8 cellular contexts compared by ENCODE assay signal in genomic region chr4:99946346-99947189, GRCh38. TPM values are rescaled to one million over a fixed set of nuclear protein-coding genes. Genes with fewer than 3 reads are reported as not detected.
DNase-seq lines count a peak whose midpoint lies in the region; ATAC-seq and TF ChIP-seq lines count a peak whose summit lies in the region.

TSS of gene DNAJB14 (minus strand) at chr4:99946618. CDS start at chr4:99946571, 47 bp downstream.

- H3K9me3 ChIP-seq in SJCRH30 (replicated peaks): no peaks in the 10 kb centered on the region
- H3K9me3 ChIP-seq in neuronal stem cell (replicated peaks in 1 of 2; ENCODE audit: control insufficient read depth in 2 of 2, insufficient read depth in 1 of 2, low read depth in 1 of 2, low read length in 2 of 2): peaks cover 0 to 14% of the 10 kb centered on the region in 2 donors

- peak within 1 kb of the TSS; percentile 92 for H3K9ac ChIP-seq in neuronal stem cell (ENCODE audit: low read depth, low read length, poor library complexity)

- ATAC-seq in GM21515 (IDR thresholded peaks at IDR 0.05; ENCODE audit: unreplicated experiment): peak; percentile 46

- no peaks in the 10 kb centered on the region for H3K27me3 Mint-ChIP-seq in IgD-negative memory B cell

- no peak within 1 kb of the TSS for H2BK12ac ChIP-seq in neuronal stem cell (ENCODE audit: low read length)

- H3K4me3 ChIP-seq in SJCRH30 (peak within 1 kb of the TSS; percentile 71), neuronal stem cell (ENCODE audit: low read length in 2 of 2) (peak within 1 kb of the TSS; percentile 73 to 83)

- H3K4me2 ChIP-seq in neuronal stem cell (ENCODE audit: insufficient read depth, low read length, poor library complexity, severe bottlenecking): peak within 1 kb of the TSS; percentile 60

- peak within 1 kb of the TSS; percentile 61 for H3K27ac ChIP-seq in SJCRH30
- peak within 1 kb of the TSS; percentile 93 for H3K27ac ChIP-seq in neuronal stem cell (replicated peaks; ENCODE audit: low read length)

- H3K4me1 ChIP-seq in SJCRH30: peaks cover 10% of the 10 kb centered on the region
- H3K4me1 ChIP-seq in neuronal stem cell (ENCODE audit: control insufficient read depth in 2 of 2, insufficient read depth in 1 of 2, low read depth in 1 of 2, low read length in 2 of 2): peaks cover 2 to 19% of the 10 kb centered on the region in 2 donors

- H3K9me3 Mint-ChIP-seq in IgD-negative memory B cell: no peaks in the 10 kb centered on the region

- H3K4me3 Mint-ChIP-seq in IgD-negative memory B cell: peak within 1 kb of the TSS; percentile 88 to 98 (median 98)

- no peak within 1 kb of the TSS for H2BK15ac ChIP-seq in neuronal stem cell (ENCODE audit: low read length)

- H3K36me3 ChIP-seq in SJCRH30: peaks cover 36% of the 10 kb centered on the region
- peaks cover 6 to 49% of the 10 kb centered on the region in 2 donors for H3K36me3 ChIP-seq in neuronal stem cell (replicated peaks in 1 of 2; ENCODE audit: control insufficient read depth in 2 of 2, insufficient read depth in 2 of 2, low read length in 2 of 2)

- no peak within 1 kb of the TSS for H4K8ac ChIP-seq in neuronal stem cell (ENCODE audit: low read depth, low read length)

- TF ChIP-seq CTCF in subcutaneous adipose tissue (IDR thresholded peaks at IDR 0.05; ENCODE audit: low read depth): no peak

- H3K18ac ChIP-seq in neuronal stem cell (ENCODE audit: low read length): peak within 1 kb of the TSS; percentile 94

- peak within 1 kb of the TSS; percentile 37 for H2AK5ac ChIP-seq in neuronal stem cell (ENCODE audit: low read depth, low read length)

- H3K36me3 Mint-ChIP-seq in IgD-negative memory B cell: peaks cover 5% of the 10 kb centered on the region

- no peaks in the 10 kb centered on the region for H3K79me1 ChIP-seq in neuronal stem cell (ENCODE audit: low read depth, low read length)

- peak within 1 kb of the TSS; percentile 91 to 99 (median 97) for H3K27ac Mint-ChIP-seq in IgD-negative memory B cell

- peak within 1 kb of the TSS; percentile 29 for H2BK5ac ChIP-seq in neuronal stem cell (ENCODE audit: low read length)

- WGBS in neuronal stem cell (ENCODE audit: extremely low coverage in 2 of 2, insufficient read length in 2 of 2, insufficient replicate concordance in 1 of 2), 2 donors: no CpG with 5 or more reads among the region's 87 CpGs

- H2BK120ac ChIP-seq in neuronal stem cell (ENCODE audit: low read depth, low read length): no peak within 1 kb of the TSS

- H3K27me3 ChIP-seq in SJCRH30: no peaks in the 10 kb centered on the region
- no peaks in the 10 kb centered on the region for H3K27me3 ChIP-seq in neuronal stem cell (ENCODE audit: control insufficient read depth in 3 of 3, insufficient read depth in 3 of 3, low read depth in 1 of 3, low read length in 3 of 3)

- H3K23ac ChIP-seq in neuronal stem cell (ENCODE audit: low read depth, low read length, poor library complexity): peak within 1 kb of the TSS; percentile 50

- H3K4me1 Mint-ChIP-seq in IgD-negative memory B cell: peaks cover 22 to 49% (median 36%) of the 10 kb centered on the region in 3 donors

- DNase-seq in DMS153 treated with DMSO at 0.1 percent for 48 hours (lab: John Stamatoyannopoulos, UW; ENCODE audit: unreplicated experiment) (peak; percentile 25), SJCRH30 (peak; percentile 70 to 76), activated gamma-delta T cell treated with Interleukin-2 at 50 U/mL for 16 hours (peak; percentile 73), foreskin melanocyte (peak; percentile 69), neuronal stem cell (ENCODE audit: low spot score) (peak; percentile 69)

- no peak within 1 kb of the TSS for H3K4ac ChIP-seq in neuronal stem cell (ENCODE audit: low read length)

- H2AFZ ChIP-seq in neuronal stem cell (ENCODE audit: low read length): peak within 1 kb of the TSS; percentile 91

- peak within 1 kb of the TSS; percentile 63 for H3K14ac ChIP-seq in neuronal stem cell (ENCODE audit: low read length)

- H4K91ac ChIP-seq in neuronal stem cell (ENCODE audit: low read depth, low read length, poor library complexity): no peak within 1 kb of the TSS

RNA-seq across cellular contexts. Expression of gene DNAJB14, which starts in this region (rescaled TPM):
- polyA plus RNA-seq in IgD-negative memory B cell: 50.8 TPM
- total RNA-seq in SJCRH30 (2014; rRNA removed; shearing (Covaris generic)): 23.8 and 26.1 TPM in 2 replicates
- 18.6 TPM for polyA plus RNA-seq in neuronal stem cell (2013, experiment 1 of 2)
- polyA plus RNA-seq in neuronal stem cell (2013, experiment 2 of 2): 20.2 TPM
- 10 to 100 TPM; 35.9 to 63.1 (median 41.7) TPM for total RNA-seq in subcutaneous adipose tissue

Comparison
In these comparisons a context has a peak if more than half of its experiments do, and no peak if none do; other contexts are left out.
1. Peak in every context shown above with its lines: DNase-seq, ATAC-seq, H3K4me3 ChIP-seq and H3K27ac ChIP-seq.